In genomic region chr7:103031781-103032180, GRCh38 we compare ENCODE assay signal across 18 cellular contexts. TPM values are rescaled to one million over a fixed set of nuclear protein-coding genes. Genes with fewer than 3 reads are reported as not detected.
DNase-seq lines count a peak whose midpoint lies in the region; ATAC-seq and TF ChIP-seq lines count a peak whose summit lies in the region.
"Had no signal": no experiment of that assay in that cellular context is flagged by ENCODE, and none has a peak within 500 bp of the region (broad histone marks: within the 10 kb centered on the region; RNA-seq: fewer than 3 reads in every experiment).

No MANE protein-coding gene starts in this region.

- no peaks in the 10 kb centered on the region for H3K9me3 ChIP-seq in osteoblast (ENCODE audit: low read depth, low read length)
- H3K9me3 ChIP-seq in hepatocyte (ENCODE audit: low read depth) = no peaks in the 10 kb centered on the region
- H3K9me3 ChIP-seq: SJCRH30 had no signal

- H4K20me1 ChIP-seq in osteoblast (ENCODE audit: insufficient read depth, low read length) = no peaks in the 10 kb centered on the region
- no peaks in the 10 kb centered on the region for H4K20me1 ChIP-seq in hepatocyte (ENCODE audit: insufficient read depth, poor library complexity, severe bottlenecking)

- no peaks in the 10 kb centered on the region for H3K9me2 ChIP-seq in hepatocyte (replicated peaks; ENCODE audit: insufficient read depth)

- H3K4me1 ChIP-seq in osteoblast (ENCODE audit: insufficient read depth, low read length) (no peaks in the 10 kb centered on the region), hepatocyte (ENCODE audit: insufficient read depth) (no peaks in the 10 kb centered on the region)
- H3K4me1 ChIP-seq: SJCRH30 had no signal

- no peak for ATAC-seq in HG02938 (IDR thresholded peaks at IDR 0.05; ENCODE audit: unreplicated experiment)
- ATAC-seq: CD8-positive, alpha-beta T cell; HCT116 had no signal

- no peak overlapping the region for H2AFZ ChIP-seq in osteoblast (ENCODE audit: low read length)
- no peak overlapping the region for H2AFZ ChIP-seq in hepatocyte

- DNase-seq in ELR (ENCODE audit: low read depth) = peak; percentile 34
- peak; percentile 54 for DNase-seq in RKO (ENCODE audit: low spot score)
- peak; percentile 14 for DNase-seq in fibroblast of peridontal ligament (ENCODE audit: extremely low read depth)
- DNase-seq in osteoblast (ENCODE audit: insufficient read length, low spot score, missing footprints) = peak; percentile 75
- DNase-seq in NCI-H128 (lab: John Stamatoyannopoulos, UW; ENCODE audit: unreplicated experiment) = no peak
- no peak for DNase-seq in hepatocyte (ENCODE audit: low spot score)
- no peak for DNase-seq in NCI-H345 treated with DMSO at 0.1 percent for 48 hours (lab: John Stamatoyannopoulos, UW; ENCODE audit: unreplicated experiment)
- DNase-seq: CD8-positive, alpha-beta T cell; DMS79 treated with DMSO at 0.1 percent for 48 hours; KG1; MM.1S; NCI-H1105; NCI-H187; NCI-H82; RPMI8226; SJCRH30 had no signal

- H3K79me2 ChIP-seq in osteoblast (ENCODE audit: insufficient read depth, low read length) (no peaks in the 10 kb centered on the region), hepatocyte (no peaks in the 10 kb centered on the region)

- H3K27ac ChIP-seq in osteoblast (ENCODE audit: low read depth, low read length) (no peak overlapping the region), hepatocyte (no peak overlapping the region)
- H3K27ac ChIP-seq: SJCRH30 had no signal

- 77% methylated on average over 1 of the region's 1 CpG for WGBS in hepatocyte (ENCODE audit: low lambda C conversion rate, missing lambda C conversion rate)

- H3K36me3 ChIP-seq in osteoblast (ENCODE audit: insufficient read depth, low read length) = no peaks in the 10 kb centered on the region
- no peaks in the 10 kb centered on the region for H3K36me3 ChIP-seq in hepatocyte (replicated peaks; ENCODE audit: insufficient read depth, low read depth)
- H3K36me3 ChIP-seq: SJCRH30 had no signal

- TF ChIP-seq CTCF in osteoblast (IDR thresholded peaks at IDR 0.05; ENCODE audit: extremely low read depth, low read depth, low read length) (no peak), hepatocyte (IDR thresholded peaks at IDR 0.05; ENCODE audit: poor library complexity) (no peak)

- H3K4me2 ChIP-seq in osteoblast (ENCODE audit: insufficient read depth, low read length) = no peak overlapping the region
- no peak overlapping the region for H3K4me2 ChIP-seq in hepatocyte

- no peaks in the 10 kb centered on the region for H3K27me3 ChIP-seq in osteoblast (ENCODE audit: insufficient read depth, low read length)
- H3K27me3 ChIP-seq in hepatocyte = no peaks in the 10 kb centered on the region
- H3K27me3 ChIP-seq: SJCRH30 had no signal

- H3K4me3 ChIP-seq in osteoblast (ENCODE audit: insufficient read depth, low read length) (no peak overlapping the region), hepatocyte (no peak overlapping the region)
- H3K4me3 ChIP-seq: SJCRH30 had no signal

RNA-seq across cellular contexts. Expression of gene FBXL13, which starts 42.8 kb away (rescaled TPM):
- total RNA-seq in osteoblast = 2.1 and 2.2 TPM in 2 replicates
- 1.8 and 3.3 TPM in 2 replicates for total RNA-seq in hepatocyte
- 0.10 and 0.30 TPM in 2 replicates for polyA plus RNA-seq in hepatocyte

RNA-seq across cellular contexts. Expression of gene ARMC10, which starts 43.2 kb away (rescaled TPM):
- 34.4 and 45.1 TPM in 2 replicates for total RNA-seq in osteoblast
- total RNA-seq in hepatocyte = 27.2 and 35.7 TPM in 2 replicates
- polyA plus RNA-seq in hepatocyte = 28.5 and 33.5 TPM in 2 replicates

Comparison
In these comparisons a context has a peak if more than half of its experiments do, and no peak if none do; other contexts are left out.
1. DNase-seq: peak in ELR (single experiment), RKO (single experiment), fibroblast of peridontal ligament (single experiment) and osteoblast (single experiment); none in NCI-H128 (single experiment), hepatocyte (single experiment) and NCI-H345 treated with DMSO at 0.1 percent for 48 hours (single experiment).